Comparison of ENCODE assay signal across 29 cellular contexts in the genomic region with DNA sequence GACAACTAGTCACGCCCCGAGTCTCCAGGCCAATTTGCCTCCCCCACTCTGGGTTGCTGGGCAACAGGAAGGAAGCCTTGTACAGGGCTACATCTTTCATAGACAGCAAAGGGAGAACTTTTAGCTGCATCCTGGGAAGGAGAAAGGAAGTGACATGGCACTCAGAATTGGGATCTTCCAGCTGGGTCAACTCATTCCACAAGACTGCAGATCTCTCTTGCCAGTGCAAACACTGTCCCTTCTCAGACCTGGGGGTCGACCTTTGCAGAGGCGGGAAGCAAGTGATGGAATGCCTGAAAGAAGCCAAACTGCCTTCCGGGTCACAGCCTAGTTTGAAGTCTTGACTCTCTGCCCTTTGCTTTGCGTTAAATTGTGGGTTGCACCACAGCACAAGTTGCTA.
"Had no signal": no experiment of that assay in that cellular context is flagged by ENCODE, and none has a peak within 500 bp of the region (broad histone marks: within the 10 kb centered on the region; RNA-seq: fewer than 3 reads in every experiment).

No MANE protein-coding gene starts in this region.

- H3K27me3 ChIP-seq: foreskin keratinocyte, gastroesophageal sphincter, hepatocyte, neural progenitor cell, sigmoid colon, tibial nerve had no signal

- H3K4me1 Mint-ChIP-seq: memory B cell; naive B cell; stimulated activated memory B cell treated with anti-CD40 and anti-IgM and Interleukin-4, amounts not matched to agents 10 μg/mL and 1 μg/mL and 100 μg/mL, for 72 hours had no signal

- H3K4me1 ChIP-seq: foreskin keratinocyte, gastroesophageal sphincter, heart left ventricle, left ventricle myocardium inferior, psoas muscle, sigmoid colon, tibial nerve had no signal

- ATAC-seq: esophagus mucosa; foreskin keratinocyte; gastroesophageal sphincter; heart left ventricle; mucosa of descending colon; natural killer cell treated with Interleukin-12 subunit alpha and Interleukin-12 subunit beta and Interleukin-15 and Interleukin-18, amount 100 ng/mL, for 72 hours; psoas muscle; stimulated activated memory B cell treated with anti-CD40 and anti-IgM and Interleukin-4, amounts not matched to agents 10 μg/mL and 1 μg/mL and 100 μg/mL, for 72 hours; stimulated activated naive CD8-positive, alpha-beta T cell treated with anti-CD3 and anti-CD28 coated beads, Interleukin-15, Interleukin-2, amounts not matched to agents 100 U/mL and 50 U/mL, for 24 hours had no signal

- H3K27ac Mint-ChIP-seq: memory B cell; mesothelial cell of epicardium; naive B cell; natural killer cell treated with Interleukin-12 subunit alpha and Interleukin-12 subunit beta and Interleukin-15 and Interleukin-18, amount 100 ng/mL, for 72 hours; neural progenitor cell; stimulated activated memory B cell treated with anti-CD40 and anti-IgM and Interleukin-4, amounts not matched to agents 10 μg/mL and 1 μg/mL and 100 μg/mL, for 72 hours had no signal

- H3K27ac ChIP-seq: epithelial cell of prostate, foreskin keratinocyte, gastroesophageal sphincter, heart left ventricle, hepatocyte, left ventricle myocardium inferior, neural progenitor cell, psoas muscle, sigmoid colon, thoracic aorta, tibial nerve had no signal

- H3K4me3 ChIP-seq: dorsolateral prefrontal cortex, gastroesophageal sphincter, heart left ventricle, hepatocyte, left ventricle myocardium inferior, lung, mucosa of descending colon, neural progenitor cell, psoas muscle, sigmoid colon, thoracic aorta, tibial nerve had no signal

- H3K36me3 ChIP-seq: gastroesophageal sphincter, heart left ventricle, left ventricle myocardium inferior, neural progenitor cell, sigmoid colon, thoracic aorta, tibial nerve had no signal

- DNase-seq: cerebellar nuclear complex; effector CD4-positive, alpha-beta T cell; foreskin keratinocyte; heart left ventricle; kidney; left ventricle myocardium inferior; mucosa of descending colon; naive B cell; nucleus accumbens; psoas muscle; right cardiac atrium; sigmoid colon; stimulated activated CD4-positive, alpha-beta T cell treated with anti-CD3 and anti-CD28 coated beads, Interleukin-2, amount 100 ng/mL, for 24 hours; stimulated activated CD4-positive, alpha-beta T cell treated with anti-CD3 and anti-CD28 coated beads, Interleukin-4, amount 100 ng/mL, for 24 hours; stimulated activated naive CD8-positive, alpha-beta T cell treated with anti-CD3 and anti-CD28 coated beads, Interleukin-15, Interleukin-2, amounts not matched to agents 100 U/mL and 50 U/mL, for 24 hours; substantia nigra had no signal

- H3K4me3 Mint-ChIP-seq: memory B cell; mesothelial cell of epicardium; naive B cell; natural killer cell treated with Interleukin-12 subunit alpha and Interleukin-12 subunit beta and Interleukin-15 and Interleukin-18, amount 100 ng/mL, for 72 hours; neural progenitor cell; stimulated activated memory B cell treated with anti-CD40 and anti-IgM and Interleukin-4, amounts not matched to agents 10 μg/mL and 1 μg/mL and 100 μg/mL, for 72 hours had no signal

- H3K9me3 Mint-ChIP-seq: memory B cell; mesothelial cell of epicardium; natural killer cell treated with Interleukin-12 subunit alpha and Interleukin-12 subunit beta and Interleukin-15 and Interleukin-18, amount 100 ng/mL, for 72 hours; neural progenitor cell; stimulated activated memory B cell treated with anti-CD40 and anti-IgM and Interleukin-4, amounts not matched to agents 10 μg/mL and 1 μg/mL and 100 μg/mL, for 72 hours had no signal

- H3K36me3 Mint-ChIP-seq: memory B cell; mesothelial cell of epicardium; naive B cell; natural killer cell treated with Interleukin-12 subunit alpha and Interleukin-12 subunit beta and Interleukin-15 and Interleukin-18, amount 100 ng/mL, for 72 hours; neural progenitor cell; stimulated activated memory B cell treated with anti-CD40 and anti-IgM and Interleukin-4, amounts not matched to agents 10 μg/mL and 1 μg/mL and 100 μg/mL, for 72 hours had no signal

- H3K9me3 ChIP-seq: gastroesophageal sphincter, heart left ventricle, left ventricle myocardium inferior, mucosa of descending colon, psoas muscle, sigmoid colon, thoracic aorta, tibial nerve had no signal

- H3K9ac ChIP-seq: neural progenitor cell had no signal
